In the genomic region with DNA sequence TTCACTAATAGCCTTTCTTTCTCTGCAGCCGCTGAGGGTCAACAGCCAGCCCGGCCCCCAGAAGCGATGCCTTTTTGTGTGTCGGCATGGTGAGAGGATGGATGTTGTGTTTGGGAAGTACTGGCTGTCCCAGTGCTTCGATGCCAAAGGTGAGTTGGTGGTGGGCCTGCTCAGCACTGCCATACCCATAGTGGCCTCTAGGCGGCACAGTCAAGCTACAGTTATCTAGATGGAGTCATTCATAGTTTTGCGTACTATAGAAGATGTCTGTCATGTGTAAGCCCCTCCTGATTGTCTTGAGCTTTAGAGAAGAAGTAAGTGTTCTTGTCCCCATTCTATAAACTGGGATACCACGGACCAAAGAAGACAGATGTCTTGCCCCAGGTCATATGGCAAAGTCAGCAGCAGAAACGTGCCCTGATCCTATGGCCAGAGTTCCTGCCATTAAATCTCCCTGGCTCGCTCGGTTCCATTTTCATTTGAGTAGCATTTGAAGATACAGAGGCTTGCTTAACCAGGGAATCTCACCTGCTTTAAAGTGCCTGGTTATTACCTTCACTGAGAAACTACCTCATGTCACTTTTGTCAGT, we compare ENCODE assay signal across 1 cellular context.
TF ChIP-seq lines count a peak whose summit lies in the region.

No MANE protein-coding gene starts in this region.

TF ChIP-seq in endothelial cell of umbilical vein, 7 proteins besides CTCF, POLR2A, EP300 and RAD21:
- TF ChIP-seq POLR2AphosphoS5 (IDR thresholded peaks at IDR 0.05; ENCODE audit: insufficient read depth, low read depth, low read length) (no peak), JUN (IDR thresholded peaks at IDR 0.05; ENCODE audit: borderline replicate concordance, insufficient read depth, insufficient read length, low read depth) (no peak), GATA2 (IDR thresholded peaks at IDR 0.05; ENCODE audit: insufficient read depth, insufficient read length, low read depth, low read length) (no peak), MYC (IDR thresholded peaks at IDR 0.05; ENCODE audit: low read depth, low read length) (no peak), EZH2 (IDR thresholded peaks at IDR 0.05; ENCODE audit: borderline replicate concordance, low read depth, low read length, severe bottlenecking) (no peak), FOS (IDR thresholded peaks at IDR 0.05; ENCODE audit: borderline replicate concordance, insufficient read depth, low read length) (no peak)
- TF ChIP-seq, protein P1, sequence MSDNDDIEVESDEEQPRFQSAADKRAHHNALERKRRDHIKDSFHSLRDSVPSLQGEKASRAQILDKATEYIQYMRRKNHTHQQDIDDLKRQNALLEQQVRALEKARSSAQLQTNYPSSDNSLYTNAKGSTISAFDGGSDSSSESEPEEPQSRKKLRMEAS (IDR thresholded peaks at IDR 0.05; ENCODE audit: insufficient read depth, insufficient read length): no peak
TF ChIP-seq in endothelial cell of umbilical vein: peak in this region for 0.
